17 cellular contexts compared by ENCODE assay signal in the genomic region with DNA sequence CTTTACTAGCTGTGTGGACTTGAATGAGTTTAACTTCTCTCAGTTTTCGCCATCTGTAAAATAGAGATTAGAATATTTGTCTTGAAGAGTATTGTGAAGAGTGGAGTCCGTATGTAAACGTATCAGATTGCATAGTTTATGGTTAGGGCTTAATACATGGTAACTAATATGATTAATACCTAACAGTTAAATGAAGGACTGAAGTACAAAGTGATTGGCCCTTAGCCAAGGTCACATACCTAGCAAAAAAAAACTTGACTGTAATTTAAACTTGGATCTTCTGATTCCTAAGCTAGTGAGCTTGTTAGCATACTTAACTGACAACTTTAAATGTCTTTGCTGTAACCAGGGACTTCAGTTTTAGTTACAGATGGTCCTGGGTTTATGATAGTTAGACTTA. TPM values are rescaled to one million over a fixed set of nuclear protein-coding genes. Genes with fewer than 3 reads are reported as not detected.
DNase-seq lines count a peak whose midpoint lies in the region; ATAC-seq and TF ChIP-seq lines count a peak whose summit lies in the region.
"Had no signal": no experiment of that assay in that cellular context is flagged by ENCODE, and none has a peak within 500 bp of the region (broad histone marks: within the 10 kb centered on the region; RNA-seq: fewer than 3 reads in every experiment).

No MANE protein-coding gene starts in this region.

- DNase-seq in NCI-H2196 treated with DMSO at 0.1 percent for 48 hours (lab: John Stamatoyannopoulos, UW; ENCODE audit: unreplicated experiment) = peak; percentile 62
- no peak for DNase-seq in NCI-H2196 (lab: John Stamatoyannopoulos, UW; ENCODE audit: unreplicated experiment)
- peak; percentile 41 for DNase-seq in NCI-H82 (lab: John Stamatoyannopoulos, UW)
- DNase-seq in gastrocnemius medialis = no peak
- DNase-seq in T-helper 9 cell = no peak
- no peak for DNase-seq in NCI-H187 treated with DMSO at 0.1 percent for 48 hours (lab: John Stamatoyannopoulos, UW)
- DNase-seq: activated CD8-positive, alpha-beta memory T cell treated with anti-CD3 and anti-CD28 coated beads, Interleukin-2, amount 10 ng/mL, durations not matched to agents 7 days and 5 days; activated gamma-delta T cell; C1 segment of cervical spinal cord; Karpas-422; NCI-H1436 treated with DMSO at 0.1 percent for 48 hours; NCI-H526; trophoblast cell had no signal

- H3K36me3 ChIP-seq in gastroesophageal sphincter (no peaks in the 10 kb centered on the region), gastrocnemius medialis (no peaks in the 10 kb centered on the region)

- 56 to 63% methylated on average over 3 of the region's 3 CpGs for WGBS in gastroesophageal sphincter (ENCODE audit: low coverage in 1 of 2), 2 donors

- TF ChIP-seq POLR2A in gastroesophageal sphincter (IDR thresholded peaks at IDR 0.05) = no peak
- TF ChIP-seq POLR2A in gastrocnemius medialis (IDR thresholded peaks at IDR 0.05) = no peak

- intact Hi-C loops in gastrocnemius medialis (cut with DNase I; ENCODE audit: low total_unique reads) = loop anchor here (2.0 to 10.0 kb wide), 4 partner anchors 40 to 143 kb away; a partner anchor contains a TSS

- in situ Hi-C loops in gastrocnemius medialis (cut with MboI; ENCODE audit: low sequenced_read_pairs in 4 of 4) = no loop called here

- TF ChIP-seq CTCF in gastroesophageal sphincter (IDR thresholded peaks at IDR 0.05) = no peak
- no peak for TF ChIP-seq CTCF in gastrocnemius medialis (IDR thresholded peaks at IDR 0.05 in 4 of 5, conservative IDR thresholded peaks at IDR 0.05 in 1 of 5)

- H3K9me3 ChIP-seq in gastroesophageal sphincter (no peaks in the 10 kb centered on the region), gastrocnemius medialis (no peaks in the 10 kb centered on the region)

- H3K4me1 ChIP-seq in gastroesophageal sphincter (peaks cover 0 to 50% (median 4%) of the 10 kb centered on the region in 3 donors), gastrocnemius medialis (peaks cover 23 to 40% of the 10 kb centered on the region in 2 donors)

- no peak for ATAC-seq in gastroesophageal sphincter
- ATAC-seq in gastrocnemius medialis = no peak
- ATAC-seq in HG03342 (IDR thresholded peaks at IDR 0.05; ENCODE audit: unreplicated experiment) = no peak
- ATAC-seq: activated CD8-positive, alpha-beta memory T cell treated with anti-CD3 and anti-CD28 coated beads, Interleukin-2, amount 10 ng/mL, durations not matched to agents 7 days and 5 days; Panc1 had no signal

- H3K4me3 ChIP-seq in gastroesophageal sphincter (peak overlapping the region in 1 of 2 donors; percentile 5), gastrocnemius medialis (peak overlapping the region; percentile 34 to 80 (median 68))

- TF ChIP-seq EP300 in gastroesophageal sphincter (IDR thresholded peaks at IDR 0.05) = no peak

- H3K27me3 ChIP-seq in gastroesophageal sphincter (no peaks in the 10 kb centered on the region), gastrocnemius medialis (no peaks in the 10 kb centered on the region)

- H3K27ac ChIP-seq in gastroesophageal sphincter = peak overlapping the region; percentile 21 to 83 (median 82)
- peak overlapping the region; percentile 70 to 84 (median 78) for H3K27ac ChIP-seq in gastrocnemius medialis
- H3K27ac ChIP-seq: HL-60 had no signal

RNA-seq across cellular contexts. Expression of a gene that starts 1.9 kb away (rescaled TPM):
- total RNA-seq in gastroesophageal sphincter (1 to 10 TPM; 2.2 to 9.0 (median 5.5) TPM), gastrocnemius medialis (1 to 10 TPM in 3 of 4 donors, under 1 TPM in 1; 0.67 to 1.5 (median 1.3) TPM)

RNA-seq across cellular contexts. Expression of a gene that starts 42.9 kb away (rescaled TPM):
- 100 to 1,000 TPM in 1 of 4 donors, 10 to 100 TPM in 3; 74.1 to 123 (median 86.0) TPM for total RNA-seq in gastroesophageal sphincter
- 10 to 100 TPM; 35.6 to 84.9 (median 45.3) TPM for total RNA-seq in gastrocnemius medialis

Comparison
In these comparisons a context has a peak if more than half of its experiments do, and no peak if none do; other contexts are left out.
1. DNase-seq: peak in NCI-H2196 treated with DMSO at 0.1 percent for 48 hours (single experiment) and NCI-H82 (single experiment); none in NCI-H2196 (single experiment), gastrocnemius medialis (0 of 2), T-helper 9 cell (single experiment) and NCI-H187 treated with DMSO at 0.1 percent for 48 hours (single experiment).